In the genomic region with DNA sequence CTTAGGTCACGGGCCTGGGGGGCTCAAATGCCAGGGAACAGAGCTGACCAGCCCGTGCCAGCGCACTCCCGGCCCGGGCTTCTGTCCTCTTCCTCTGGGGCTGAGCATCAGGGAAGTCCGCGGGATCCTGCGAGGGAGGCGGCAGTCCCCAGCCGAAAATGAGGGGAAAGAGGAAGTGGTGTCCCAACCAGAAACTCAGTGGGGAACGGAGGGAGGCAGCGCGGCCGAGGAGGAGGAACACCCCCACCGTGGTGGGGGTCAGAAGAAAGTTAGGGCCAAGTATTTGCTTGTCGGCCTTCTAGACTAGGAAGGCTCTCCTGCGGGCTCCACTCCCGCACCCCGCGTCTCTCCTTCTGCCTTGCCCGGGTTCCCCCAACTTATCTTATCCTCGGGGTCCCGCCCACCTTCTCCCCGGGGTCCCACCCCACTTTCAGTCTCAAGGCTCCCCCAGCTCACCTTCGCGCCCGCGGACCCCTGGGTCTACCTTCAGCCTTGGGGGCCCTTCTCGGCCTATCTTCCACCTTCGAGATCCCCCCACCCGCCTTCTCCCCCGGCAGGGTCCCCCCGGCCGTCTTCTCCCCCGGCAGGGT, we compare ENCODE assay signal across 8 cellular contexts. TPM values are rescaled to one million over a fixed set of nuclear protein-coding genes. Genes with fewer than 3 reads are reported as not detected.
A peak's percentile ranks its signal among the peaks of the same experiment; 100 is the strongest.
DNase-seq lines count a peak whose midpoint lies in the region; ATAC-seq and TF ChIP-seq lines count a peak whose summit lies in the region.

No MANE protein-coding gene starts in this region.

- peak overlapping the region; percentile 98 for H3K18ac ChIP-seq in mesendoderm (ENCODE audit: low read length)

- peak overlapping the region; percentile 87 for H3K27ac Mint-ChIP-seq in endodermal cell

- H4K5ac ChIP-seq in mesendoderm (ENCODE audit: low read length): no peak overlapping the region

- H3K27me3 Mint-ChIP-seq in endodermal cell (ENCODE audit: insufficient read depth): peaks cover 14% of the 10 kb centered on the region

- H3K4ac ChIP-seq in mesendoderm (ENCODE audit: low read depth, low read length): peak overlapping the region; percentile 96

- H2BK5ac ChIP-seq in mesendoderm (ENCODE audit: low read length): no peak overlapping the region

- H3K36me3 ChIP-seq in BJ (ENCODE audit: control insufficient read depth, insufficient read depth, low read length) (no peaks in the 10 kb centered on the region; the same call in 1 of the 2 replicates), endodermal cell (ENCODE audit: control insufficient read depth, insufficient read depth, low read length) (no peaks in the 10 kb centered on the region), mesendoderm (ENCODE audit: control insufficient read depth, insufficient read depth, low read length) (no peaks in the 10 kb centered on the region)

- WGBS in endodermal cell (ENCODE audit: insufficient coverage in 1 of 2, insufficient read length in 1 of 2), 2 experiments: 0 to 3% methylated on average over 4 to 30 of the region's 35 CpGs
- WGBS in mesendoderm (ENCODE audit: extremely low coverage, insufficient coverage, low lambda C conversion rate): no CpG with 5 or more reads among the region's 35 CpGs

- no peak overlapping the region for H2BK15ac ChIP-seq in mesendoderm (replicated peaks; ENCODE audit: low read depth)

- H3K4me3 ChIP-seq in BJ (ENCODE audit: low read depth, low read length) (peak overlapping the region; percentile 74), endodermal cell (ENCODE audit: low read length) (peak overlapping the region; percentile 85), mesendoderm (ENCODE audit: low read length) (peak overlapping the region; percentile 51)

- no peak overlapping the region for H2AK5ac ChIP-seq in mesendoderm (ENCODE audit: low read length)

- DNase-seq in BJ (ENCODE audit: low read depth) (no peak), MV-4-11 (lab: John Stamatoyannopoulos, UW) (peak; percentile 85), endodermal cell (peak; percentile 67), mesendoderm (peak; percentile 37)
- peak; percentile 61 to 69 for DNase-seq in activated CD4-positive, alpha-beta T cell treated with anti-CD3 and anti-CD28 coated beads, Interleukin-2, amount 50 U/mL, for 48 hours
- DNase-seq in stimulated activated CD8-positive, alpha-beta memory T cell treated with anti-CD3 and anti-CD28 coated beads, Interleukin-7, amount 100 ng/mL, for 48 hours (ENCODE audit: extremely low read depth in 1 of 2, low read depth in 1 of 2): peak; percentile 31 to 44

- H3K9me3 ChIP-seq in endodermal cell (ENCODE audit: control insufficient read depth, low read length): peaks cover 14% of the 10 kb centered on the region

- H3K9ac ChIP-seq in endodermal cell (ENCODE audit: extremely low read depth, low read length, poor library complexity, severe bottlenecking): peak overlapping the region; percentile 53
- peak overlapping the region; percentile 84 for H3K9ac ChIP-seq in mesendoderm (ENCODE audit: low read length)

- H3K79me2 ChIP-seq in mesendoderm (ENCODE audit: control insufficient read depth, insufficient read depth, low read length): no peaks in the 10 kb centered on the region

- peak overlapping the region; percentile 91 for H4K8ac ChIP-seq in mesendoderm (ENCODE audit: low read depth, low read length)

- peak overlapping the region; percentile 51 for H2BK120ac ChIP-seq in mesendoderm (ENCODE audit: low read depth, low read length)

- peaks cover 10% of the 10 kb centered on the region for H3K79me1 ChIP-seq in mesendoderm (ENCODE audit: low read length)

- H3K4me2 ChIP-seq in mesendoderm (ENCODE audit: low read length): peak overlapping the region; percentile 79

- H3K4me1 ChIP-seq in endodermal cell (ENCODE audit: control insufficient read depth, insufficient read depth, low read length): peaks cover 7% of the 10 kb centered on the region
- H3K4me1 ChIP-seq in mesendoderm (ENCODE audit: control insufficient read depth, low read depth, low read length): peaks cover 5% of the 10 kb centered on the region

- peaks cover 7% of the 10 kb centered on the region for H3K36me3 Mint-ChIP-seq in endodermal cell (ENCODE audit: low read depth)

- CTCF ChIA-PET in BJ (lab: Yijun Ruan, JAX): interaction anchor here (1.7 kb wide), 1 partner anchor 9 kb away, joined by 7 read pairs; no protein-coding TSS in a partner anchor

- peak overlapping the region; percentile 87 for H3K56ac ChIP-seq in mesendoderm (ENCODE audit: low read length)

- H3K27me3 ChIP-seq in BJ (ENCODE audit: control insufficient read depth, insufficient read depth, low read length) (no peaks in the 10 kb centered on the region), endodermal cell (ENCODE audit: control insufficient read depth, insufficient read depth, low read length, poor library complexity, severe bottlenecking) (no peaks in the 10 kb centered on the region), mesendoderm (ENCODE audit: insufficient read depth, low read length, poor library complexity) (no peaks in the 10 kb centered on the region)

- ATAC-seq in GM19463 (IDR thresholded peaks at IDR 0.05; ENCODE audit: unreplicated experiment): peak; percentile 41
- no peak for ATAC-seq in HG02623 (IDR thresholded peaks at IDR 0.05; ENCODE audit: unreplicated experiment)

- TF ChIP-seq CTCF in BJ (IDR thresholded peaks at IDR 0.05; ENCODE audit: insufficient read depth, low read depth, low read length) (no peak), endodermal cell (conservative IDR thresholded peaks at IDR 0.05) (no peak)

- no peak overlapping the region for H3K27ac ChIP-seq in endodermal cell (ENCODE audit: low read depth, low read length)
- H3K27ac ChIP-seq in mesendoderm (ENCODE audit: low read depth, low read length): no peak overlapping the region

- no peak overlapping the region for H3K23ac ChIP-seq in mesendoderm (ENCODE audit: low read length)

- peaks cover 20% of the 10 kb centered on the region for H3K4me1 Mint-ChIP-seq in endodermal cell

- H3K9me3 Mint-ChIP-seq in endodermal cell: peaks cover 11% of the 10 kb centered on the region

- POLR2A ChIA-PET in BJ (lab: Charles Lee): interaction anchor here (0.6 kb wide), 1 partner anchor 231 kb away, joined by 5 read pairs; no protein-coding TSS in a partner anchor

- peak overlapping the region; percentile 82 for H3K4me3 Mint-ChIP-seq in endodermal cell

RNA-seq across cellular contexts. Expression of a gene that starts 0.6 kb away (rescaled TPM):
- polyA plus RNA-seq in BJ (2011; rRNA removed): 6.5 and 9.4 TPM in 2 replicates
- 4.7 and 4.8 TPM in 2 replicates for polyA minus RNA-seq in BJ (2011; rRNA and poly(A)+ RNA removed)
- 10 to 100 TPM; 17.1 to 20.2 TPM for total RNA-seq in endodermal cell
- polyA plus RNA-seq in endodermal cell (2013, experiment 1 of 2): 21.4 TPM
- 21.7 TPM for polyA plus RNA-seq in endodermal cell (2013, experiment 2 of 2)
- polyA plus RNA-seq in mesendoderm (2013, experiment 1 of 2): 6.5 TPM
- 7.1 TPM for polyA plus RNA-seq in mesendoderm (2013, experiment 2 of 2)
